ENCODE assay signal across 21 cellular contexts in genomic region chr4:71687057-71687456, GRCh38.
"Had no signal": no experiment of that assay in that cellular context is flagged by ENCODE, and none has a peak within 500 bp of the region (broad histone marks: within the 10 kb centered on the region; RNA-seq: fewer than 3 reads in every experiment).

No MANE protein-coding gene starts in this region.

- H3K4me3 ChIP-seq: MG63 had no signal

- ATAC-seq: Panc1, PC-3 had no signal

- H3K27me3 ChIP-seq: MG63 had no signal

- H3K4me2 ChIP-seq: SK-N-SH had no signal

- H3K9me3 ChIP-seq: MG63, SK-N-SH had no signal

- DNase-seq: Karpas-422, KBM-7, MG63, NCI-H1092, NCI-H1105 treated with DMSO at 0.1 percent for 48 hours, NCI-H1417 treated with DMSO at 0.1 percent for 48 hours, NCI-H146, NCI-H1694 treated with DMSO at 0.1 percent for 48 hours, NCI-H1930, NCI-H2081, NCI-H2107, NCI-H2227 treated with DMSO at 0.1 percent for 48 hours, NCI-H524, NCI-H526 treated with DMSO at 0.1 percent for 48 hours, NCI-H774, PC-3, SHP77, SK-N-SH, SW 1271 had no signal

- H3K9ac ChIP-seq: SK-N-SH had no signal

- H3K36me3 ChIP-seq: MG63 had no signal

- H3K27ac ChIP-seq: RWPE1 had no signal
